15 cellular contexts compared by ENCODE assay signal in genomic region chr17:17748604-17749003, GRCh38.
DNase-seq lines count a peak whose midpoint lies in the region; ATAC-seq and TF ChIP-seq lines count a peak whose summit lies in the region.
"Had no signal": no experiment of that assay in that cellular context is flagged by ENCODE, and none has a peak within 500 bp of the region (broad histone marks: within the 10 kb centered on the region; RNA-seq: fewer than 3 reads in every experiment).

No MANE protein-coding gene starts in this region.

- 97 to 98% methylated on average over 7 to 8 of the region's 8 CpGs for WGBS in mesodermal cell (ENCODE audit: insufficient coverage in 2 of 2), 2 experiments

- H3K9me3 Mint-ChIP-seq in activated naive CD8-positive, alpha-beta T cell treated with anti-CD3 and anti-CD28 coated beads, Interleukin-2, amount 50 U/mL, for 24 hours = no peaks in the 10 kb centered on the region
- H3K9me3 Mint-ChIP-seq: activated naive CD4-positive, alpha-beta T cell treated with anti-CD3 and anti-CD28 coated beads, Interleukin-2, amount 50 U/mL, for 72 hours had no signal

- no peaks in the 10 kb centered on the region for H3K9me3 ChIP-seq in BLaER1 treated with 17β-estradiol and CSF1 and Interleukin-3, amounts not matched to agents 10 nM and 100 nM (replicated peaks in 1 of 11)
- no peaks in the 10 kb centered on the region for H3K9me3 ChIP-seq in mesodermal cell (ENCODE audit: control insufficient read depth, low read length)
- H3K9me3 ChIP-seq: gastrocnemius medialis had no signal

- H3K4me1 Mint-ChIP-seq in activated naive CD8-positive, alpha-beta T cell treated with anti-CD3 and anti-CD28 coated beads, Interleukin-2, amount 50 U/mL, for 24 hours = peaks cover 55% of the 10 kb centered on the region

- peaks cover 83 to 98% (median 97%) of the 10 kb centered on the region in 10 experiments for H3K4me1 ChIP-seq in BLaER1 treated with 17β-estradiol and CSF1 and Interleukin-3, amounts not matched to agents 10 nM and 100 nM
- peaks cover 32% of the 10 kb centered on the region for H3K4me1 ChIP-seq in mesodermal cell (ENCODE audit: control insufficient read depth, insufficient read depth, low read length, poor library complexity, severe bottlenecking)

- H3K36me3 Mint-ChIP-seq in activated naive CD8-positive, alpha-beta T cell treated with anti-CD3 and anti-CD28 coated beads, Interleukin-2, amount 50 U/mL, for 24 hours (ENCODE audit: low read depth) = peaks cover 2% of the 10 kb centered on the region
- H3K36me3 Mint-ChIP-seq: activated naive CD4-positive, alpha-beta T cell treated with anti-CD3 and anti-CD28 coated beads, Interleukin-2, amount 50 U/mL, for 72 hours had no signal

- H3K27ac ChIP-seq in BLaER1 treated with 17β-estradiol and CSF1 and Interleukin-3, amounts not matched to agents 10 nM and 100 nM = peak overlapping the region in 9 of 11 experiments; percentile 70 to 91 (median 85); a peak in 18 of 22 replicates
- H3K27ac ChIP-seq in mesodermal cell (ENCODE audit: low read depth, low read length, severe bottlenecking) (peak overlapping the region; percentile 69), coronary artery (peak overlapping the region in 1 of 2 donors; percentile 66)
- H3K27ac ChIP-seq: WERI-Rb-1 had no signal

- peak overlapping the region; percentile 81 to 100 (median 97) for H3K4me2 ChIP-seq in BLaER1 treated with 17β-estradiol and CSF1 and Interleukin-3, amounts not matched to agents 10 nM and 100 nM

- H3K36me3 ChIP-seq in BLaER1 treated with 17β-estradiol and CSF1 and Interleukin-3, amounts not matched to agents 10 nM and 100 nM = no peaks in the 10 kb centered on the region
- peaks cover 10% of the 10 kb centered on the region for H3K36me3 ChIP-seq in mesodermal cell (ENCODE audit: control insufficient read depth, insufficient read depth, low read length)
- H3K36me3 ChIP-seq: gastrocnemius medialis had no signal

- H3K27me3 ChIP-seq in BLaER1 treated with 17β-estradiol and CSF1 and Interleukin-3, amounts not matched to agents 10 nM and 100 nM = no peaks in the 10 kb centered on the region
- H3K27me3 ChIP-seq: gastrocnemius medialis had no signal

- peak overlapping the region; percentile 5 to 82 (median 73); a peak in 20 of 22 replicates for H3K9ac ChIP-seq in BLaER1 treated with 17β-estradiol and CSF1 and Interleukin-3, amounts not matched to agents 10 nM and 100 nM

- peak overlapping the region; percentile 27 to 67 (median 55); a peak in 19 of 20 replicates for H3K4me3 ChIP-seq in BLaER1 treated with 17β-estradiol and CSF1 and Interleukin-3, amounts not matched to agents 10 nM and 100 nM
- H3K4me3 ChIP-seq in GM12865 (ENCODE audit: low read depth, low read length) = peak overlapping the region; percentile 43
- H3K4me3 ChIP-seq in mesodermal cell (ENCODE audit: extremely low read depth, insufficient read depth, low read length, poor library complexity, severe bottlenecking) = no peak overlapping the region
- no peak overlapping the region for H3K4me3 ChIP-seq in coronary artery
- H3K4me3 ChIP-seq: gastrocnemius medialis had no signal

- peak overlapping the region; percentile 82 for H3K27ac Mint-ChIP-seq in activated naive CD8-positive, alpha-beta T cell treated with anti-CD3 and anti-CD28 coated beads, Interleukin-2, amount 50 U/mL, for 24 hours

- TF ChIP-seq CTCF in GM12865 (IDR thresholded peaks at IDR 0.05; ENCODE audit: insufficient read depth, low read depth, low read length, missing control alignments) (no peak), coronary artery (IDR thresholded peaks at IDR 0.05) (no peak)

- ATAC-seq in activated naive CD8-positive, alpha-beta T cell treated with anti-CD3 and anti-CD28 coated beads, Interleukin-2, amount 50 U/mL, for 24 hours = no peak
- no peak for ATAC-seq in GM21381 (IDR thresholded peaks at IDR 0.05; ENCODE audit: unreplicated experiment)
- ATAC-seq: activated naive CD4-positive, alpha-beta T cell treated with anti-CD3 and anti-CD28 coated beads, Interleukin-2, amount 50 U/mL, for 72 hours; gastrocnemius medialis had no signal

- H3K4me3 Mint-ChIP-seq in activated naive CD8-positive, alpha-beta T cell treated with anti-CD3 and anti-CD28 coated beads, Interleukin-2, amount 50 U/mL, for 24 hours = no peak overlapping the region

- DNase-seq in GM12865 (ENCODE audit: low read depth) = no peak
- no peak for DNase-seq in activated naive CD8-positive, alpha-beta T cell treated with anti-CD3 and anti-CD28 coated beads, Interleukin-2, amount 50 U/mL, for 24 hours
- DNase-seq in ACHN = no peak
- no peak for DNase-seq in coronary artery (ENCODE audit: low spot score)
- DNase-seq in DMS79 (lab: John Stamatoyannopoulos, UW) = no peak
- DNase-seq: gastrocnemius medialis, KBM-7, mesenchymal stem cell, NCI-H446 treated with DMSO at 0.1 percent for 48 hours, SW 1271, WERI-Rb-1 had no signal

- peaks cover 4 to 40% (median 20%) of the 10 kb centered on the region in 11 experiments; a peak in 15 of 22 replicates for H4K20me1 ChIP-seq in BLaER1 treated with 17β-estradiol and CSF1 and Interleukin-3, amounts not matched to agents 10 nM and 100 nM

- no peaks in the 10 kb centered on the region for H3K27me3 Mint-ChIP-seq in activated naive CD8-positive, alpha-beta T cell treated with anti-CD3 and anti-CD28 coated beads, Interleukin-2, amount 50 U/mL, for 24 hours

- in situ Hi-C loops in ACHN (cut with HindIII; ENCODE audit: low pct_ligation_motif_present, low pct_unique_long_range_greater_than_20kb, low sequenced_read_pairs) = no loop called here

Comparison
In these comparisons a context has a peak if more than half of its experiments do, and no peak if none do; other contexts are left out.
1. H3K4me3 ChIP-seq: peak in BLaER1 treated with 17β-estradiol and CSF1 and Interleukin-3, amounts not matched to agents 10 nM and 100 nM (10 of 10) and GM12865 (single experiment); none in mesodermal cell (single experiment) and coronary artery (single experiment).